In the genomic region with DNA sequence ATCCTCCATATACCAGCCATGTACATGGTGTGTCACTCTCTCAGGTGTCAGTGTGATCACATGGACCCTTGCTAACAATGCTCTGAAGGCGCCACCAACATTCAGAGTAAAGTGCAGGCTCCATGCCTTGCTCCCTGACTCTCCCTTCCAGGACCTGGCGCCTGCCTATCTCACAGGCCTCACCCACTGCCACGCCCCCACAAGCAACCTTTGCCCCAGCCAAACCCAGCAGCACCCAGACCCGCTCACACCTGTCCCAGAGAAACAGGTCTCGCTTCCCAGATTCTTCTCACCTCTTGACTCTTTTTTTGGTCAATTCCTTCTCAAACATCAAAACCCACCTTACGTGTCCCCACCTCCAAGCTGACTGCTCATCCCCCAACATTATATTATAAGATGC, we compare ENCODE assay signal across 21 cellular contexts. TPM values are rescaled to one million over a fixed set of nuclear protein-coding genes. Genes with fewer than 3 reads are reported as not detected.
DNase-seq lines count a peak whose midpoint lies in the region; ATAC-seq and TF ChIP-seq lines count a peak whose summit lies in the region.
"Had no signal": no experiment of that assay in that cellular context is flagged by ENCODE, and none has a peak within 500 bp of the region (broad histone marks: within the 10 kb centered on the region; RNA-seq: fewer than 3 reads in every experiment).

No MANE protein-coding gene starts in this region.

- no peaks in the 10 kb centered on the region for H3K9me3 ChIP-seq in right lobe of liver
- H3K9me3 ChIP-seq: left lung had no signal

- peak; percentile 86 for ATAC-seq in esophagus mucosa
- ATAC-seq in right lobe of liver: peak; percentile 96 to 98 (median 96)
- ATAC-seq: activated CD8-positive, alpha-beta memory T cell treated with anti-CD3 and anti-CD28 coated beads, Interleukin-2, amount 10 ng/mL, durations not matched to agents 7 days and 5 days; left lung had no signal

- intact Hi-C loops in right lobe of liver (cut with DNase I): no loop called here

- no peak overlapping the region for H3K4me3 ChIP-seq in right lobe of liver
- H3K4me3 ChIP-seq: cardiac muscle cell, left lung had no signal

- DNase-seq in DMS53 (lab: John Stamatoyannopoulos, UW) (peak; percentile 13), DMS53 treated with DMSO at 0.1 percent for 48 hours (lab: John Stamatoyannopoulos, UW; ENCODE audit: unreplicated experiment) (no peak), right lobe of liver (peak; percentile 64 to 82 (median 75)), ureter (ENCODE audit: low spot score) (peak; percentile 63), AG08395 (ENCODE audit: low spot score) (no peak), T-helper 1 cell (no peak)
- no peak for DNase-seq in central memory CD4-positive, alpha-beta T cell
- DNase-seq: activated CD4-positive, alpha-beta T cell treated with anti-CD3 and anti-CD28 coated beads, Interleukin-2, amount 10 ng/mL, durations not matched to agents 7 days and 5 days; activated CD8-positive, alpha-beta memory T cell treated with anti-CD3 and anti-CD28 coated beads, Interleukin-2, amount 10 ng/mL, durations not matched to agents 7 days and 5 days; activated naive CD4-positive, alpha-beta T cell treated with anti-CD3 and anti-CD28 coated beads, Interleukin-2, amount 50 U/mL, for 16 hours; anterior cingulate cortex; CD4-positive, alpha-beta memory T cell; glutamatergic neuron; left lung; NCI-H1105; T-helper 9 cell; WERI-Rb-1 had no signal

- H3K27ac ChIP-seq in right lobe of liver: no peak overlapping the region
- H3K27ac ChIP-seq: 22Rv1, cardiac muscle cell, left lung, WERI-Rb-1 had no signal

- H3K27me3 ChIP-seq in right lobe of liver: no peaks in the 10 kb centered on the region
- H3K27me3 ChIP-seq: cardiac muscle cell had no signal

- H3K4me1 ChIP-seq in right lobe of liver: no peaks in the 10 kb centered on the region
- H3K4me1 ChIP-seq: left lung had no signal

- WGBS in right lobe of liver (ENCODE audit: insufficient coverage, low coverage, low lambda C conversion rate, missing lambda C conversion rate): 44% methylated on average over 3 of the region's 6 CpGs

- no peak for TF ChIP-seq POLR2A in right lobe of liver (IDR thresholded peaks at IDR 0.05)

- H3K36me3 ChIP-seq in right lobe of liver: no peaks in the 10 kb centered on the region
- H3K36me3 ChIP-seq: cardiac muscle cell, left lung, WERI-Rb-1 had no signal

- no peak for TF ChIP-seq CTCF in right lobe of liver (IDR thresholded peaks at IDR 0.05)

RNA-seq across cellular contexts. Expression of a gene that starts 52.3 kb away (rescaled TPM):
- total RNA-seq in esophagus mucosa (3.9 TPM), right lobe of liver (not detected), ureter (not detected)
- total RNA-seq: activated CD4-positive, alpha-beta T cell treated with anti-CD3 and anti-CD28 coated beads, Interleukin-2, amount 10 ng/mL, durations not matched to agents 7 days and 5 days; activated CD8-positive, alpha-beta memory T cell treated with anti-CD3 and anti-CD28 coated beads, Interleukin-2, amount 10 ng/mL, durations not matched to agents 7 days and 5 days; cardiac muscle cell; CD4-positive, alpha-beta memory T cell; left lung; mesothelial cell of epicardium had no signal

Comparison
In these comparisons a context has a peak if more than half of its experiments do, and no peak if none do; other contexts are left out.
1. DNase-seq: peak in DMS53 (single experiment), right lobe of liver (3 of 3) and ureter (single experiment); none in DMS53 treated with DMSO at 0.1 percent for 48 hours (single experiment), central memory CD4-positive, alpha-beta T cell (single experiment), AG08395 (single experiment) and T-helper 1 cell (0 of 5).